Comparison of ENCODE assay signal across 1 cellular context in the genomic region with DNA sequence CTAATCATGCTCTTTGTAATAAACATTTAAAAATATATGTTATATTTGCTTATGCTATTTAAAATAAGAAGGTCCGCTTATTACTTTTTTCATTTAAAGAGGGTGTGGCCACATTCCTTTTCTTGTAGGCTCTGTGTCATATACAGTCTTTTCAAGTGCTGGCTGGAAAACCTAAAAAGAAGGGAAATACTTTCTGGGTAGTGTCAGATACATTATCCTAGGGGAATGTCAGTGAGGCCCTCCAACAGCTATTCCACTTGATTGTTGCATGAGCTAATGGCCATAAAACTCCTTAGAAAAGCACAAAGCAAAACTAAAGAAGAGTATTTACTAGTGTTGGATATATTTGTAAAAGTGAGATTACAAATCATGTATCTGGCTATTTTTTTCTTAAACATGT.
TF ChIP-seq lines count a peak whose summit lies in the region.

No MANE protein-coding gene starts in this region.

TF ChIP-seq in SK-N-SH, 30 proteins besides CTCF, POLR2A, EP300 and RAD21 (continued from another document):
- no peak for TF ChIP-seq REST (IDR thresholded peaks at IDR 0.05; ENCODE audit: low read depth, low read length)
- no peak for TF ChIP-seq SMC3 (IDR thresholded peaks at IDR 0.05; ENCODE audit: low read depth, low read length)
- TF ChIP-seq SIN3A (IDR thresholded peaks at IDR 0.05; ENCODE audit: borderline replicate concordance, low read depth, low read length), result 0 out of 2 replicates have a peak, but pooled peaks have one; percentile 75
- peak; percentile 36 for TF ChIP-seq TCF12 (IDR thresholded peaks at IDR 0.05)
- TF ChIP-seq, protein P1, sequence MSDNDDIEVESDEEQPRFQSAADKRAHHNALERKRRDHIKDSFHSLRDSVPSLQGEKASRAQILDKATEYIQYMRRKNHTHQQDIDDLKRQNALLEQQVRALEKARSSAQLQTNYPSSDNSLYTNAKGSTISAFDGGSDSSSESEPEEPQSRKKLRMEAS (IDR thresholded peaks at IDR 0.05; ENCODE audit: low read depth), result no peak; the same call in 1 of the 2 replicates
- peak; percentile 30; the same call in 1 of the 2 replicates for TF ChIP-seq NFIC (IDR thresholded peaks at IDR 0.05; ENCODE audit: borderline replicate concordance)
- TF ChIP-seq YY1 (IDR thresholded peaks at IDR 0.05; ENCODE audit: low read depth), result no peak
- no peak for TF ChIP-seq RFX5 (IDR thresholded peaks at IDR 0.05; ENCODE audit: low read length)
- TF ChIP-seq, protein P2, sequence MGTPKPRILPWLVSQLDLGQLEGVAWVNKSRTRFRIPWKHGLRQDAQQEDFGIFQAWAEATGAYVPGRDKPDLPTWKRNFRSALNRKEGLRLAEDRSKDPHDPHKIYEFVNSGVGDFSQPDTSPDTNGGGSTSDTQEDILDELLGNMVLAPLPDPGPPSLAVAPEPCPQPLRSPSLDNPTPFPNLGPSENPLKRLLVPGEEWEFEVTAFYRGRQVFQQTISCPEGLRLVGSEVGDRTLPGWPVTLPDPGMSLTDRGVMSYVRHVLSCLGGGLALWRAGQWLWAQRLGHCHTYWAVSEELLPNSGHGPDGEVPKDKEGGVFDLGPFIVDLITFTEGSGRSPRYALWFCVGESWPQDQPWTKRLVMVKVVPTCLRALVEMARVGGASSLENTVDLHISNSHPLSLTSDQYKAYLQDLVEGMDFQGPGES (IDR thresholded peaks at IDR 0.05; ENCODE audit: low read depth, low read length), result no peak
- TF ChIP-seq, protein P3, sequence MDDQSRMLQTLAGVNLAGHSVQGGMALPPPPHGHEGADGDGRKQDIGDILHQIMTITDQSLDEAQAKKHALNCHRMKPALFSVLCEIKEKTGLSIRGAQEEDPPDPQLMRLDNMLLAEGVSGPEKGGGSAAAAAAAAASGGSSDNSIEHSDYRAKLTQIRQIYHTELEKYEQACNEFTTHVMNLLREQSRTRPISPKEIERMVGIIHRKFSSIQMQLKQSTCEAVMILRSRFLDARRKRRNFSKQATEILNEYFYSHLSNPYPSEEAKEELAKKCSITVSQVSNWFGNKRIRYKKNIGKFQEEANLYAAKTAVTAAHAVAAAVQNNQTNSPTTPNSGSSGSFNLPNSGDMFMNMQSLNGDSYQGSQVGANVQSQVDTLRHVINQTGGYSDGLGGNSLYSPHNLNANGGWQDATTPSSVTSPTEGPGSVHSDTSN (IDR thresholded peaks at IDR 0.05), result peak; percentile 33; the same call in 1 of the 2 replicates
- no peak for TF ChIP-seq USF2 (IDR thresholded peaks at IDR 0.05; ENCODE audit: borderline replicate concordance, low read depth, low read length)
- TF ChIP-seq TAF1 (IDR thresholded peaks at IDR 0.05; ENCODE audit: borderline replicate concordance, low read depth, low read length), result peak; percentile 55
- TF ChIP-seq ZBTB33 (IDR thresholded peaks at IDR 0.05; ENCODE audit: borderline replicate concordance, low read depth), result no peak
- no peak for TF ChIP-seq RCOR1 (IDR thresholded peaks at IDR 0.05; ENCODE audit: low read length)
- TF ChIP-seq ELF1 (IDR thresholded peaks at IDR 0.05), result no peak
- no peak for TF ChIP-seq MXI1 (IDR thresholded peaks at IDR 0.05; ENCODE audit: low read depth, low read length)
